ENCODE assay signal across 24 cellular contexts in the genomic region with DNA sequence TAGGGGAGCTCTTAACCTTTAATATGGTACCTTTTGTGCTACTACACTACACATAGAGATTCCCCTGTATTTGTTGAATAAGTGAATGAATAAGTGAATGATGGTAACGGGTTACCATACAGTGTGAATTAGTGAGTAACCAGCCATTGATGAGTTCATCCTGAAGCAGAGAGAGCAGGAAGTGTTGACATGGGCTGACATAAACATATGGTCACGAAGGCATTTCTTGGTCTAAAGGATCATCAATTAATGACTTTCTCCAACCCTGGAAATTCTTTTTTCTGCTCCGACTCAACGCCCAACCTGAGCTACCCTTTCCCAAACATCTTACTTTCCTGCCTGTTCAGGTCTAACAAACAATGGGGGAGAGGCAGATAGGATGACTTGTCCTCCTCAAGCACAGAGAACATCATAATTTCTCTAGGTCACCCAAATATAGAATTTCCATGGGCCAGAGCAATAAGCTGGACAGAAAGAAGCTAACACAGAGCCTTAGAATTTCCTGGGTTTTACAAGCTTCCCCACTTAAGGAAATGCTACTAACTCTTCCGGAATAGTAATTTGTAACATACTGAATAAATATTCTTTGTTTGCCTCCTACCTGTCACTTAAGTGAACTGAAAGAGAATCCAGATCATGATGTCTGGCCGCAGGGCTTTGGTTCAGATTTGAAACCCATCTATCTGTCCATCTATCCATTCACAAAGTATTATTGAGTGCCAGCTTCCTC.
"Had no signal": no experiment of that assay in that cellular context is flagged by ENCODE, and none has a peak within 500 bp of the region (broad histone marks: within the 10 kb centered on the region; RNA-seq: fewer than 3 reads in every experiment).

No MANE protein-coding gene starts in this region.

- H3K27ac ChIP-seq: brain microvascular endothelial cell, cardiac muscle cell had no signal

- DNase-seq: activated CD4-positive, alpha-beta memory T cell treated with anti-CD3 and anti-CD28 coated beads, Interleukin-2, amount 10 ng/mL, durations not matched to agents 7 days and 5 days; activated CD4-positive, alpha-beta T cell treated with anti-CD3 and anti-CD28 coated beads, Interleukin-2, amount 50 U/mL, for 1 hour; activated CD4-positive, CD25-positive, alpha-beta regulatory T cell; activated CD8-positive, alpha-beta memory T cell treated with anti-CD3 and anti-CD28 coated beads, Interleukin-2, amount 50 U/mL, for 4 hours; activated gamma-delta T cell treated with Interleukin-2 at 50 U/mL for 16 hours; activated naive CD4-positive, alpha-beta T cell treated with anti-CD3 and anti-CD28 coated beads, Interleukin-2, amount 10 ng/mL, durations not matched to agents 7 days and 5 days; activated naive CD8-positive, alpha-beta T cell treated with anti-CD3 and anti-CD28 coated beads for 36 hours; activated T-cell treated with anti-CD3 and anti-CD28 coated beads, Interleukin-2, amount 50 U/mL, for 72 hours; brain microvascular endothelial cell; MG63; MV-4-11; NCI-H1092 treated with DMSO at 0.1 percent for 48 hours; NCI-H1417 treated with DMSO at 0.1 percent for 48 hours; NCI-H1694; NCI-H2029; NCI-H2107; NCI-H2171 treated with DMSO at 0.1 percent for 48 hours; NCI-H526 treated with DMSO at 0.1 percent for 48 hours; NCI-H82; SIG-M5; T-helper 17 cell; T-helper 9 cell had no signal

- H3K4me3 Mint-ChIP-seq: activated CD4-positive, alpha-beta memory T cell treated with anti-CD3 and anti-CD28 coated beads, Interleukin-2, amount 10 ng/mL, durations not matched to agents 7 days and 5 days; activated naive CD4-positive, alpha-beta T cell treated with anti-CD3 and anti-CD28 coated beads, Interleukin-2, amount 10 ng/mL, durations not matched to agents 7 days and 5 days; activated naive CD8-positive, alpha-beta T cell treated with anti-CD3 and anti-CD28 coated beads for 36 hours; activated T-cell treated with anti-CD3 and anti-CD28 coated beads, Interleukin-2, amount 50 U/mL, for 72 hours; T-helper 17 cell had no signal

- H3K4me1 Mint-ChIP-seq: activated CD4-positive, alpha-beta memory T cell treated with anti-CD3 and anti-CD28 coated beads, Interleukin-2, amount 10 ng/mL, durations not matched to agents 7 days and 5 days; activated naive CD4-positive, alpha-beta T cell treated with anti-CD3 and anti-CD28 coated beads, Interleukin-2, amount 10 ng/mL, durations not matched to agents 7 days and 5 days; activated naive CD8-positive, alpha-beta T cell treated with anti-CD3 and anti-CD28 coated beads for 36 hours; T-helper 17 cell had no signal

- H3K27me3 ChIP-seq: brain microvascular endothelial cell, cardiac muscle cell, MG63 had no signal

- H3K27me3 Mint-ChIP-seq: activated naive CD8-positive, alpha-beta T cell treated with anti-CD3 and anti-CD28 coated beads for 36 hours had no signal

- H3K36me3 ChIP-seq: brain microvascular endothelial cell, cardiac muscle cell, MG63 had no signal

- H3K4me3 ChIP-seq: cardiac muscle cell, MG63 had no signal

- H3K9me3 ChIP-seq: MG63 had no signal

- H3K36me3 Mint-ChIP-seq: activated naive CD4-positive, alpha-beta T cell treated with anti-CD3 and anti-CD28 coated beads, Interleukin-2, amount 10 ng/mL, durations not matched to agents 7 days and 5 days; activated naive CD8-positive, alpha-beta T cell treated with anti-CD3 and anti-CD28 coated beads for 36 hours had no signal

- H3K9me3 Mint-ChIP-seq: activated CD4-positive, alpha-beta memory T cell treated with anti-CD3 and anti-CD28 coated beads, Interleukin-2, amount 10 ng/mL, durations not matched to agents 7 days and 5 days; activated naive CD4-positive, alpha-beta T cell treated with anti-CD3 and anti-CD28 coated beads, Interleukin-2, amount 10 ng/mL, durations not matched to agents 7 days and 5 days; activated naive CD8-positive, alpha-beta T cell treated with anti-CD3 and anti-CD28 coated beads for 36 hours; activated T-cell treated with anti-CD3 and anti-CD28 coated beads, Interleukin-2, amount 50 U/mL, for 72 hours; activated T-helper 2 cell treated with anti-CD3 and anti-CD28 coated beads, Interferon-gamma antibody, Interleukin-2, Interleukin-4, amounts not matched to agents 10 μg/mL and 5 μg/mL and 100 μg/mL, durations not matched to agents 14 hours and 24 hours and 36 hours had no signal

- ATAC-seq: activated T-cell treated with anti-CD3 and anti-CD28 coated beads, Interleukin-2, amount 50 U/mL, for 72 hours; T-helper 17 cell had no signal

- H3K27ac Mint-ChIP-seq: activated CD4-positive, alpha-beta memory T cell treated with anti-CD3 and anti-CD28 coated beads, Interleukin-2, amount 10 ng/mL, durations not matched to agents 7 days and 5 days; activated naive CD4-positive, alpha-beta T cell treated with anti-CD3 and anti-CD28 coated beads, Interleukin-2, amount 10 ng/mL, durations not matched to agents 7 days and 5 days; activated naive CD8-positive, alpha-beta T cell treated with anti-CD3 and anti-CD28 coated beads for 36 hours; activated T-cell treated with anti-CD3 and anti-CD28 coated beads, Interleukin-2, amount 50 U/mL, for 72 hours; activated T-helper 2 cell treated with anti-CD3 and anti-CD28 coated beads, Interferon-gamma antibody, Interleukin-2, Interleukin-4, amounts not matched to agents 10 μg/mL and 5 μg/mL and 100 μg/mL, durations not matched to agents 14 hours and 24 hours and 36 hours; T-helper 17 cell had no signal
